ENCODE assay signal across 8 cellular contexts in genomic region chr13:98576963-98577822, GRCh38. TPM values are rescaled to one million over a fixed set of nuclear protein-coding genes. Genes with fewer than 3 reads are reported as not detected.
A peak's percentile ranks its signal among the peaks of the same experiment; 100 is the strongest.
DNase-seq lines count a peak whose midpoint lies in the region; ATAC-seq lines count a peak whose summit lies in the region.

STK24 (minus strand) TSS chr13:98577107; CDS start chr13:98576786, 321 bp downstream.

- peak within 1 kb of the TSS; percentile 84 to 89 for H3K4me3 Mint-ChIP-seq in effector memory CD8-positive, alpha-beta T cell
- H3K4me3 Mint-ChIP-seq in memory B cell: peak within 1 kb of the TSS; percentile 86

- peaks cover 7% of the 10 kb centered on the region for H3K36me3 Mint-ChIP-seq in effector memory CD8-positive, alpha-beta T cell (ENCODE audit: insufficient read depth)
- H3K36me3 Mint-ChIP-seq in memory B cell: no peaks in the 10 kb centered on the region

- DNase-seq in AG08396 (ENCODE audit: low spot score) (peak; percentile 93), NCI-H526 treated with DMSO at 0.1 percent for 48 hours (lab: John Stamatoyannopoulos, UW) (peak; percentile 72), memory B cell (ENCODE audit: low spot score in 2 of 2) (peak; percentile 57 to 73)
- DNase-seq in effector memory CD8-positive, alpha-beta T cell: peak; percentile 45 to 58 (median 54)
- DNase-seq in stimulated activated CD8-positive, alpha-beta memory T cell treated with anti-CD3 and anti-CD28 coated beads, Interleukin-4, amount 100 ng/mL, for 24 hours (ENCODE audit: low read depth): peak; percentile 53

- no peaks in the 10 kb centered on the region for H3K9me3 Mint-ChIP-seq in effector memory CD8-positive, alpha-beta T cell
- H3K9me3 Mint-ChIP-seq in memory B cell: no peaks in the 10 kb centered on the region

- H3K4me1 Mint-ChIP-seq in effector memory CD8-positive, alpha-beta T cell (ENCODE audit: low read depth in 2 of 2): peaks cover 30 to 36% of the 10 kb centered on the region in 2 donors
- peaks cover 30% of the 10 kb centered on the region for H3K4me1 Mint-ChIP-seq in memory B cell

- no peaks in the 10 kb centered on the region for H3K27me3 Mint-ChIP-seq in effector memory CD8-positive, alpha-beta T cell
- H3K27me3 Mint-ChIP-seq in memory B cell: no peaks in the 10 kb centered on the region

- peak within 1 kb of the TSS; percentile 91 to 95 for H3K27ac Mint-ChIP-seq in effector memory CD8-positive, alpha-beta T cell
- peak within 1 kb of the TSS; percentile 97 for H3K27ac Mint-ChIP-seq in memory B cell

- peak; percentile 41 for ATAC-seq in GM18517 (IDR thresholded peaks at IDR 0.05; ENCODE audit: unreplicated experiment)
- ATAC-seq in HG02970 (IDR thresholded peaks at IDR 0.05; ENCODE audit: low FRiP score, unreplicated experiment): peak; percentile 81
- ATAC-seq in effector memory CD8-positive, alpha-beta T cell (replicated peaks): peak; percentile 65
- ATAC-seq in memory B cell (ENCODE audit: low read depth): peak; percentile 78

- CTCF ChIA-PET in activated CD8-positive, alpha-beta memory T cell treated with anti-CD3 and anti-CD28 coated beads for 36 hours (lab: Charles Lee): interaction anchor here (0.8 kb wide), 1 partner anchor 76 kb away, joined by 3 read pairs; no protein-coding TSS in a partner anchor

- POLR2A ChIA-PET in activated CD8-positive, alpha-beta memory T cell treated with anti-CD3 and anti-CD28 coated beads for 36 hours (lab: Charles Lee): interaction anchor here (0.6 to 1.2 kb wide), 3 partner anchors 34 to 75 kb away, joined by 3 to 8 read pairs (median 3); no protein-coding TSS in a partner anchor

RNA-seq across cellular contexts. Expression of gene STK24, which starts in this region (rescaled TPM):
- total RNA-seq in activated CD8-positive, alpha-beta memory T cell treated with anti-CD3 and anti-CD28 coated beads for 36 hours: 100 to 1,000 TPM; 150 to 152 TPM

Comparison
In these comparisons a context has a peak if more than half of its experiments do, and no peak if none do; other contexts are left out.
1. Peak in every context shown above with its lines: DNase-seq and ATAC-seq.